Comparison of ENCODE assay signal across 25 cellular contexts in genomic region chr7:20005081-20005480, GRCh38.
"Had no signal": no experiment of that assay in that cellular context is flagged by ENCODE, and none has a peak within 500 bp of the region (broad histone marks: within the 10 kb centered on the region; RNA-seq: fewer than 3 reads in every experiment).

No MANE protein-coding gene starts in this region.

- H3K27me3 ChIP-seq: ovary, sigmoid colon, stomach, thyroid gland, vagina had no signal

- H3K36me3 ChIP-seq: lower lobe of right lung, ovary, sigmoid colon, stomach, thyroid gland, vagina had no signal

- H3K36me3 Mint-ChIP-seq: immature natural killer cell; naive thymus-derived CD8-positive, alpha-beta T cell; stimulated activated effector memory CD8-positive, alpha-beta T cell treated with anti-CD3 and anti-CD28 coated beads, Interleukin-12 subunit alpha, Interleukin-12 subunit beta, amount 100 ng/mL, for 72 hours had no signal

- DNase-seq: effector CD8-positive, alpha-beta T cell; endodermal cell; hypothalamus; immature natural killer cell; islet precursor cell; left ventricle myocardium superior; lower lobe of right lung; naive thymus-derived CD8-positive, alpha-beta T cell; nephron progenitor cell; occipital lobe; ovary; posterior cingulate gyrus; psoas muscle; right cardiac atrium; sigmoid colon; stimulated activated CD4-positive, alpha-beta T cell treated with anti-CD3 and anti-CD28 coated beads, Interleukin-2, amount 100 ng/mL, for 24 hours; stimulated activated CD4-positive, alpha-beta T cell treated with anti-CD3 and anti-CD28 coated beads, Interleukin-4, amount 100 ng/mL, for 24 hours; stimulated activated naive CD4-positive, alpha-beta T cell treated with Interleukin-2 at 50 U/mL for 16 hours; stomach; thyroid gland; trophoblast cell had no signal

- H3K4me3 ChIP-seq: lower lobe of right lung, ovary, psoas muscle, sigmoid colon, stomach, thyroid gland, vagina had no signal

- H3K27me3 Mint-ChIP-seq: dendritic cell treated with granulocyte-macrophage colony-stimulating factor and Interleukin-4, amounts not matched to agents 40 ng/mL and 50 ng/mL, for 4 days; naive thymus-derived CD8-positive, alpha-beta T cell had no signal

- H3K9me3 ChIP-seq: lower lobe of right lung, ovary, psoas muscle, sigmoid colon, stomach, thyroid gland, vagina had no signal

- H3K4me3 Mint-ChIP-seq: dendritic cell treated with granulocyte-macrophage colony-stimulating factor and Interleukin-4, amounts not matched to agents 40 ng/mL and 50 ng/mL, for 4 days; endodermal cell; immature natural killer cell; naive thymus-derived CD8-positive, alpha-beta T cell; nephron progenitor cell; stimulated activated effector memory CD8-positive, alpha-beta T cell treated with anti-CD3 and anti-CD28 coated beads, Interleukin-12 subunit alpha, Interleukin-12 subunit beta, amount 100 ng/mL, for 72 hours had no signal

- H3K27ac ChIP-seq: epithelial cell of prostate, lower lobe of right lung, ovary, psoas muscle, sigmoid colon, stomach, thyroid gland, vagina had no signal

- H3K4me1 Mint-ChIP-seq: immature natural killer cell; naive thymus-derived CD8-positive, alpha-beta T cell; nephron progenitor cell; stimulated activated effector memory CD8-positive, alpha-beta T cell treated with anti-CD3 and anti-CD28 coated beads, Interleukin-12 subunit alpha, Interleukin-12 subunit beta, amount 100 ng/mL, for 72 hours had no signal

- H3K9me3 Mint-ChIP-seq: dendritic cell treated with granulocyte-macrophage colony-stimulating factor and Interleukin-4, amounts not matched to agents 40 ng/mL and 50 ng/mL, for 4 days; endodermal cell; nephron progenitor cell had no signal

- H3K4me1 ChIP-seq: lower lobe of right lung, psoas muscle, sigmoid colon, stomach, thyroid gland, vagina had no signal

- H3K27ac Mint-ChIP-seq: dendritic cell treated with granulocyte-macrophage colony-stimulating factor and Interleukin-4, amounts not matched to agents 40 ng/mL and 50 ng/mL, for 4 days; endodermal cell; immature natural killer cell; naive thymus-derived CD8-positive, alpha-beta T cell; nephron progenitor cell; stimulated activated effector memory CD8-positive, alpha-beta T cell treated with anti-CD3 and anti-CD28 coated beads, Interleukin-12 subunit alpha, Interleukin-12 subunit beta, amount 100 ng/mL, for 72 hours had no signal
